8 cellular contexts compared by ENCODE assay signal in genomic region chr7:32727483-32728411, GRCh38.
DNase-seq lines count a peak whose midpoint lies in the region; ATAC-seq, FAIRE-seq and TF ChIP-seq lines count a peak whose summit lies in the region.
"Not testable (repeated sequence)": the region's sequence is repeated elsewhere in the genome, so short reads cannot be mapped to it uniquely, and the experiment has no call there.

No MANE protein-coding gene starts in this region.

- not testable (repeated sequence) for H3K4me1 ChIP-seq in BLaER1 treated with 17β-estradiol and CSF1 and Interleukin-3, amounts not matched to agents 10 nM and 100 nM; colonic mucosa; small intestine (ENCODE audit: control insufficient read depth in 2 of 2, insufficient read depth in 1 of 2, low read depth in 1 of 2, low read length in 1 of 2)

- peaks cover 0 to 11% (median 4%) of the 10 kb centered on the region in 11 experiments; a peak in 7 of 22 replicates for H3K27me3 ChIP-seq in BLaER1 treated with 17β-estradiol and CSF1 and Interleukin-3, amounts not matched to agents 10 nM and 100 nM
- not testable (repeated sequence) for H3K27me3 ChIP-seq in colonic mucosa; kidney epithelial cell (ENCODE audit: control insufficient read depth, insufficient read depth, low read length); small intestine (ENCODE audit: control insufficient read depth in 2 of 2, insufficient read depth in 2 of 2, low read length in 2 of 2)

- not testable (repeated sequence) for H3K9me3 ChIP-seq in BLaER1 treated with 17β-estradiol and CSF1 and Interleukin-3, amounts not matched to agents 10 nM and 100 nM (replicated peaks in 1 of 11); colonic mucosa; small intestine (ENCODE audit: control insufficient read depth, low read depth)

- peak overlapping the region; percentile 77 to 93 (median 85) for H3K4me2 ChIP-seq in BLaER1 treated with 17β-estradiol and CSF1 and Interleukin-3, amounts not matched to agents 10 nM and 100 nM

- H4K20me1 ChIP-seq in BLaER1 treated with 17β-estradiol and CSF1 and Interleukin-3, amounts not matched to agents 10 nM and 100 nM, result not testable (repeated sequence)

- peak overlapping the region; percentile 75 to 87 (median 84) for H3K9ac ChIP-seq in BLaER1 treated with 17β-estradiol and CSF1 and Interleukin-3, amounts not matched to agents 10 nM and 100 nM
- peak overlapping the region in 1 of 2 donors; percentile 64 for H3K9ac ChIP-seq in colonic mucosa (ENCODE audit: low read depth in 2 of 2, low read length in 2 of 2)

- 1 to 4% (median 2%) methylated on average over 30 to 66 of the region's 66 CpGs for WGBS in small intestine, 3 donors

- ATAC-seq in GM19351 (IDR thresholded peaks at IDR 0.05; ENCODE audit: unreplicated experiment), result peak; percentile 65
- ATAC-seq in HG03159 (IDR thresholded peaks at IDR 0.05; ENCODE audit: unreplicated experiment), result peak; percentile 66

- H3K4me3 ChIP-seq in BLaER1 treated with 17β-estradiol and CSF1 and Interleukin-3, amounts not matched to agents 10 nM and 100 nM, result peak overlapping the region; percentile 76 to 93 (median 86)
- H3K4me3 ChIP-seq in colonic mucosa, result peak overlapping the region; percentile 65
- peak overlapping the region; percentile 69 for H3K4me3 ChIP-seq in kidney epithelial cell (ENCODE audit: low read depth, low read length)
- peak overlapping the region; percentile 73 to 78 for H3K4me3 ChIP-seq in small intestine (ENCODE audit: low read depth in 1 of 2, low read length in 2 of 2)

- peak overlapping the region; percentile 37 to 82 (median 75); a peak in 21 of 22 replicates for H3K27ac ChIP-seq in BLaER1 treated with 17β-estradiol and CSF1 and Interleukin-3, amounts not matched to agents 10 nM and 100 nM
- peak overlapping the region; percentile 92 for H3K27ac ChIP-seq in colonic mucosa
- peak overlapping the region; percentile 78 to 91 for H3K27ac ChIP-seq in small intestine (ENCODE audit: low read depth in 1 of 2, low read length in 1 of 2)

- H3K36me3 ChIP-seq in BLaER1 treated with 17β-estradiol and CSF1 and Interleukin-3, amounts not matched to agents 10 nM and 100 nM; colonic mucosa; kidney epithelial cell (ENCODE audit: control insufficient read depth, insufficient read depth, low read length); small intestine (ENCODE audit: control insufficient read depth in 2 of 2, insufficient read depth in 2 of 2, low read length in 2 of 2): not testable (repeated sequence)

- intact Hi-C loops in colonic mucosa (cut with DNase I), result not testable (repeated sequence)

- DNase-seq in NCI-H226 (peak; percentile 42), colonic mucosa (peak; percentile 38), small intestine (peak; percentile 38)
- DNase-seq in activated CD4-positive, alpha-beta T cell treated with anti-CD3 and anti-CD28 coated beads for 4 hours, result peak; percentile 9 to 15
- DNase-seq in kidney epithelial cell (ENCODE audit: low read depth), result not testable (repeated sequence)

- not testable (repeated sequence) for TF ChIP-seq CTCF in colonic mucosa (IDR thresholded peaks at IDR 0.05); kidney epithelial cell (IDR thresholded peaks at IDR 0.05; ENCODE audit: insufficient read depth, low read length, poor library complexity, severe bottlenecking)

- FAIRE-seq in small intestine (lab: Jason Lieb, UNC), result not testable (repeated sequence)
